ENCODE assay signal across 17 cellular contexts in genomic region chr16:12057276-12057675, GRCh38.
DNase-seq lines count a peak whose midpoint lies in the region; ATAC-seq and TF ChIP-seq lines count a peak whose summit lies in the region.
"Had no signal": no experiment of that assay in that cellular context is flagged by ENCODE, and none has a peak within 500 bp of the region (broad histone marks: within the 10 kb centered on the region; RNA-seq: fewer than 3 reads in every experiment).

No MANE protein-coding gene starts in this region.

- no peaks in the 10 kb centered on the region for H3K27me3 Mint-ChIP-seq in naive B cell
- H3K27me3 Mint-ChIP-seq: activated CD4-positive, alpha-beta memory T cell treated with anti-CD3 and anti-CD28 coated beads, Interleukin-2, amount 10 ng/mL, durations not matched to agents 7 days and 5 days; progenitor cell of endocrine pancreas had no signal

- H3K9me3 ChIP-seq in upper lobe of right lung = no peaks in the 10 kb centered on the region
- H3K9me3 ChIP-seq: tibial nerve had no signal

- peak overlapping the region in 3 of 8 donors; percentile 25 to 64 (median 28) for H3K4me3 Mint-ChIP-seq in naive B cell
- H3K4me3 Mint-ChIP-seq: activated CD4-positive, alpha-beta memory T cell treated with anti-CD3 and anti-CD28 coated beads, Interleukin-2, amount 10 ng/mL, durations not matched to agents 7 days and 5 days had no signal

- DNase-seq in NCI-H526 (lab: John Stamatoyannopoulos, UW) = peak; percentile 51 to 54
- no peak for DNase-seq in NCI-H526 treated with DMSO at 0.1 percent for 48 hours (lab: John Stamatoyannopoulos, UW)
- peak; percentile 88 for DNase-seq in fibroblast of mammary gland (ENCODE audit: low read depth)
- no peak for DNase-seq in naive B cell
- peak; percentile 23 for DNase-seq in upper lobe of right lung
- DNase-seq in NOMO-1 treated with DMSO at 0.1 percent for 48 hours (lab: John Stamatoyannopoulos, UW; ENCODE audit: unreplicated experiment) = no peak
- DNase-seq: 8988T; activated CD4-positive, alpha-beta memory T cell treated with anti-CD3 and anti-CD28 coated beads, Interleukin-2, amount 10 ng/mL, durations not matched to agents 7 days and 5 days; activated naive CD4-positive, alpha-beta T cell treated with anti-CD3 and anti-CD28 coated beads, Interleukin-2, amount 50 U/mL, for 16 hours; DND-41; Karpas-422; NCI-H2081; OCI-M1 had no signal

- no peaks in the 10 kb centered on the region for H3K27me3 ChIP-seq in upper lobe of right lung
- H3K27me3 ChIP-seq: tibial nerve had no signal

- no peak overlapping the region for H3K27ac ChIP-seq in upper lobe of right lung

- TF ChIP-seq CTCF in fibroblast of mammary gland (conservative IDR thresholded peaks at IDR 0.05; ENCODE audit: control insufficient read depth, insufficient read depth, low read depth, low read length) (peak; percentile 20), upper lobe of right lung (IDR thresholded peaks at IDR 0.05) (no peak)

- peaks cover 12% of the 10 kb centered on the region for H3K4me1 ChIP-seq in upper lobe of right lung

- H3K36me3 ChIP-seq in upper lobe of right lung = peaks cover 9% of the 10 kb centered on the region

- peaks cover 0 to 9% of the 10 kb centered on the region in 2 donors for H3K36me3 Mint-ChIP-seq in naive B cell

- intact Hi-C loops in upper lobe of right lung (cut with DNase I) = no loop called here

- no peaks in the 10 kb centered on the region for H3K9me3 Mint-ChIP-seq in naive B cell
- H3K9me3 Mint-ChIP-seq: activated CD4-positive, alpha-beta memory T cell treated with anti-CD3 and anti-CD28 coated beads, Interleukin-2, amount 10 ng/mL, durations not matched to agents 7 days and 5 days had no signal

- H3K4me1 Mint-ChIP-seq in naive B cell = peaks cover 41 to 64% (median 63%) of the 10 kb centered on the region in 3 donors

- no peak for ATAC-seq in naive B cell (ENCODE audit: low read depth in 2 of 2)
- ATAC-seq in upper lobe of right lung = no peak
- no peak for ATAC-seq in SK-N-SH treated with all-trans-retinoic acid at 6 μM for 48 hours
- ATAC-seq in HG03521 (IDR thresholded peaks at IDR 0.05; ENCODE audit: unreplicated experiment) = no peak

- peak overlapping the region in 4 of 6 donors; percentile 69 to 82 (median 76) for H3K27ac Mint-ChIP-seq in naive B cell
- H3K27ac Mint-ChIP-seq: activated CD4-positive, alpha-beta memory T cell treated with anti-CD3 and anti-CD28 coated beads, Interleukin-2, amount 10 ng/mL, durations not matched to agents 7 days and 5 days; progenitor cell of endocrine pancreas had no signal

- no peak overlapping the region for H3K4me3 ChIP-seq in fibroblast of mammary gland (ENCODE audit: control insufficient read depth, low read depth, low read length)
- no peak overlapping the region for H3K4me3 ChIP-seq in upper lobe of right lung
- H3K4me3 ChIP-seq: tibial nerve had no signal

TF ChIP-seq in SK-N-SH treated with all-trans-retinoic acid at 6 μM for 48 hours, 23 proteins besides CTCF, POLR2A, EP300 and RAD21:
- TF ChIP-seq PATZ1 (CRISPR knock-in tag; IDR thresholded peaks at IDR 0.05; ENCODE audit: borderline replicate concordance) (no peak), ZFP30 (CRISPR knock-in tag; IDR thresholded peaks at IDR 0.05) (no peak), ZNF565 (CRISPR knock-in tag; conservative IDR thresholded peaks at IDR 0.05; ENCODE audit: low read depth) (no peak), OSR1 (CRISPR knock-in tag; IDR thresholded peaks at IDR 0.05) (no peak), TSHZ2 (CRISPR knock-in tag; IDR thresholded peaks at IDR 0.05) (no peak), ZNF8 (CRISPR knock-in tag; IDR thresholded peaks at IDR 0.05) (no peak), GLIS3 (CRISPR knock-in tag; IDR thresholded peaks at IDR 0.05) (no peak)

Comparison
In these comparisons a context has a peak if more than half of its experiments do, and no peak if none do; other contexts are left out.
1. DNase-seq: peak in NCI-H526 (2 of 2), fibroblast of mammary gland (single experiment) and upper lobe of right lung (single experiment); none in NCI-H526 treated with DMSO at 0.1 percent for 48 hours (single experiment), naive B cell (single experiment) and NOMO-1 treated with DMSO at 0.1 percent for 48 hours (single experiment).